In genomic region chr13:30400376-30400775, GRCh38 we compare ENCODE assay signal across 1 cellular context.
TF ChIP-seq lines count a peak whose summit lies in the region.

No MANE protein-coding gene starts in this region.

TF ChIP-seq in HepG2, 621 proteins besides CTCF, POLR2A, EP300 and RAD21 (continued from another document):
- no peak for TF ChIP-seq SP1 (IDR thresholded peaks at IDR 0.05)
- no peak for TF ChIP-seq SP1 (CRISPR knock-in tag; IDR thresholded peaks at IDR 0.05)
- TF ChIP-seq ZBTB4 (CRISPR knock-in tag; IDR thresholded peaks at IDR 0.05; ENCODE audit: borderline replicate concordance): no peak
- TF ChIP-seq SETDB1 (CRISPR knock-in tag; IDR thresholded peaks at IDR 0.05; ENCODE audit: borderline replicate concordance): no peak
- TF ChIP-seq ZKSCAN5 (CRISPR knock-in tag; IDR thresholded peaks at IDR 0.05): no peak
- TF ChIP-seq NAIF1 (CRISPR knock-in tag; IDR thresholded peaks at IDR 0.05; ENCODE audit: borderline replicate concordance): no peak
- no peak for TF ChIP-seq ZNF670 (CRISPR knock-in tag; IDR thresholded peaks at IDR 0.05; ENCODE audit: borderline replicate concordance)
- TF ChIP-seq SKI (IDR thresholded peaks at IDR 0.05; ENCODE audit: partially characterized antibody): no peak
- TF ChIP-seq ZNF205 (CRISPR knock-in tag; IDR thresholded peaks at IDR 0.05): no peak
- no peak for TF ChIP-seq ZNF20 (CRISPR knock-in tag; IDR thresholded peaks at IDR 0.05)
- TF ChIP-seq ZFP36 (IDR thresholded peaks at IDR 0.05; ENCODE audit: borderline replicate concordance, low read depth, low read length, partially characterized antibody): no peak
- TF ChIP-seq SIX1 (CRISPR knock-in tag; IDR thresholded peaks at IDR 0.05; ENCODE audit: borderline replicate concordance): no peak
